In genomic region chr17:35486920-35487727, GRCh38 we compare ENCODE assay signal across 8 cellular contexts. TPM values are rescaled to one million over a fixed set of nuclear protein-coding genes. Genes with fewer than 3 reads are reported as not detected.
A peak's percentile ranks its signal among the peaks of the same experiment; 100 is the strongest.
DNase-seq lines count a peak whose midpoint lies in the region; ATAC-seq and TF ChIP-seq lines count a peak whose summit lies in the region.

No MANE protein-coding gene starts in this region.

- ATAC-seq in GM19463 (IDR thresholded peaks at IDR 0.05; ENCODE audit: unreplicated experiment), result peak; percentile 64
- ATAC-seq in aorta (ENCODE audit: low FRiP score), result peak; percentile 53
- ATAC-seq in GM19351 (IDR thresholded peaks at IDR 0.05; ENCODE audit: unreplicated experiment), result no peak

- DNase-seq in OCI-M1 (lab: John Stamatoyannopoulos, UW) (peak; percentile 71), cardiac muscle cell (ENCODE audit: low read depth in 1 of 2, low spot score in 1 of 2) (peak; percentile 44 to 90), retinal pigment epithelial cell (ENCODE audit: low read depth) (no peak), aorta (peak; percentile 72 to 83), NCI-H1694 (lab: John Stamatoyannopoulos, UW) (no peak)
- DNase-seq in activated T-helper 9 cell treated with anti-CD3 and anti-CD28 coated beads, Interleukin-2, amount 50 U/mL, for 16 hours (ENCODE audit: low read depth), result peak; percentile 82

- H3K4me3 ChIP-seq in cardiac muscle cell, result peak overlapping the region; percentile 22
- peak overlapping the region; percentile 36 for H3K4me3 ChIP-seq in retinal pigment epithelial cell (ENCODE audit: low read length)
- H3K4me3 ChIP-seq in aorta (ENCODE audit: low read length in 2 of 2), result peak overlapping the region; percentile 50 to 55

- WGBS in aorta, 2 donors, result 11 to 12% methylated on average over 41 of the region's 41 CpGs

- H3K9me3 ChIP-seq in cardiac muscle cell (ENCODE audit: low read depth) (no peaks in the 10 kb centered on the region), aorta (ENCODE audit: control insufficient read depth, low read length) (peaks cover 2% of the 10 kb centered on the region)

- H3K27ac ChIP-seq in cardiac muscle cell (no peak overlapping the region), aorta (ENCODE audit: low read depth in 1 of 2, low read length in 2 of 2) (no peak overlapping the region)

- no peak for TF ChIP-seq CTCF in cardiac muscle cell (IDR thresholded peaks at IDR 0.05; ENCODE audit: low read depth, low read length)
- no peak for TF ChIP-seq CTCF in retinal pigment epithelial cell (conservative IDR thresholded peaks at IDR 0.05; ENCODE audit: low read depth, low read length)

- peaks cover 100% of the 10 kb centered on the region for H3K27me3 ChIP-seq in cardiac muscle cell
- H3K27me3 ChIP-seq in aorta (ENCODE audit: control insufficient read depth in 1 of 2, insufficient read depth in 2 of 2, low read length in 1 of 2), result peaks cover 0 to 2% of the 10 kb centered on the region in 2 donors

- H3K36me3 ChIP-seq in cardiac muscle cell (no peaks in the 10 kb centered on the region), aorta (ENCODE audit: control insufficient read depth in 1 of 2, insufficient read depth in 2 of 2, low read length in 1 of 2) (no peaks in the 10 kb centered on the region)

- H3K4me1 ChIP-seq in cardiac muscle cell (ENCODE audit: low read depth) (no peaks in the 10 kb centered on the region), aorta (ENCODE audit: control insufficient read depth in 1 of 2, insufficient read depth in 2 of 2, low read length in 2 of 2) (no peaks in the 10 kb centered on the region)

- intact Hi-C loops in aorta (cut with DNase I), result no loop called here

RNA-seq across cellular contexts. Expression of gene SLFN13, which starts 38.6 kb away (rescaled TPM):
- total RNA-seq in cardiac muscle cell (3.5 and 7.9 TPM in 2 replicates), aorta (10 to 100 TPM; 15.0 to 31.0 TPM)
- polyA plus RNA-seq in cardiac muscle cell (4.2 and 5.9 TPM in 2 replicates), aorta (1 to 10 TPM; 1.5 to 5.0 TPM)

RNA-seq across cellular contexts. Expression of gene SLFN12L, which starts 50.4 kb away (rescaled TPM):
- total RNA-seq in cardiac muscle cell, result not detected in 2 replicates
- not detected in 2 replicates for polyA plus RNA-seq in cardiac muscle cell
- total RNA-seq in aorta, result 1 to 10 TPM; 3.1 to 6.3 TPM
- under 1 TPM in 1 of 2 donors, not detected in 1; 0.75 TPM for polyA plus RNA-seq in aorta

RNA-seq across cellular contexts. Expression of gene SLFN12, which starts 54.8 kb away (rescaled TPM):
- 0.81 and 1.0 TPM in 2 replicates for total RNA-seq in cardiac muscle cell
- polyA plus RNA-seq in cardiac muscle cell, result 0.18 and 0.46 TPM in 2 replicates
- 10 to 100 TPM; 19.5 to 20.8 TPM for total RNA-seq in aorta
- 1 to 10 TPM; 3.1 to 8.7 TPM for polyA plus RNA-seq in aorta

Comparison
In these comparisons a context has a peak if more than half of its experiments do, and no peak if none do; other contexts are left out.
1. DNase-seq: peak in OCI-M1 (single experiment), activated T-helper 9 cell treated with anti-CD3 and anti-CD28 coated beads, Interleukin-2, amount 50 U/mL, for 16 hours (single experiment), cardiac muscle cell (2 of 2) and aorta (2 of 2); none in retinal pigment epithelial cell (single experiment) and NCI-H1694 (single experiment).
2. RNA of gene SLFN12, which starts 54.8 kb away (total RNA-seq): 19.5 to 20.8 TPM in aorta; 0.81 to 1.0 TPM in cardiac muscle cell; every median in the first group is over 10 times any median in the second.
3. Peak in every context shown above with its lines, with median percentiles within 50 percentile points of each other: H3K4me3 ChIP-seq.